In the genomic region with DNA sequence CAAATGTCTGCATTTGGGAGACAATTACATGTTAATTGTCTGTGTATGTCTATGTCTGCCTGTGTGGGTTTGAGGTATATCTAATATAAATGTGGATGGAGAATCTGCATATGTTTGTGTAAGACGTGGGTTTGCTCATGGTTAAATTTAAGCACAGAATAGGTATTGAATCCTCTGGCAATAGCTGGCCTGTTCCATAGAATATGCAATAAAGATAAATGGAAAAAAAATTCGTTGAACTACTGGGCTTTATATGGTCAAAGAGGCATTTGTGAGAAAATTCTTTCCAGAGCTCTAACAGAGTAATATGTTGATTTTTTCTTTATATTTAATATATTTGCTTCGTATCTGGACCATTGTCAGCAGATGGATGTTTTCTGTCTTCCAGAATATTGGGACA, we compare ENCODE assay signal across 9 cellular contexts. TPM values are rescaled to one million over a fixed set of nuclear protein-coding genes. Genes with fewer than 3 reads are reported as not detected.
DNase-seq lines count a peak whose midpoint lies in the region; ATAC-seq, FAIRE-seq and TF ChIP-seq lines count a peak whose summit lies in the region.
"Had no signal": no experiment of that assay in that cellular context is flagged by ENCODE, and none has a peak within 500 bp of the region (broad histone marks: within the 10 kb centered on the region; RNA-seq: fewer than 3 reads in every experiment).

No MANE protein-coding gene starts in this region.

- TF ChIP-seq CTCF in MCF 10A (IDR thresholded peaks at IDR 0.05; ENCODE audit: unreplicated experiment) (no peak), natural killer cell (IDR thresholded peaks at IDR 0.05) (no peak), pancreas (IDR thresholded peaks at IDR 0.05) (no peak)

- H3K27me3 ChIP-seq in BLaER1 (no peaks in the 10 kb centered on the region), HUES6 (ENCODE audit: control insufficient read depth, insufficient read depth, low read length) (no peaks in the 10 kb centered on the region), pancreas (no peaks in the 10 kb centered on the region)

- H3K9me3 ChIP-seq in BLaER1 (no peaks in the 10 kb centered on the region), HUES6 (ENCODE audit: control insufficient read depth, insufficient read depth, low read depth, low read length) (no peaks in the 10 kb centered on the region), pancreas (no peaks in the 10 kb centered on the region)

- peak overlapping the region; percentile 97 for H3K4me2 ChIP-seq in BLaER1

- H3K4me3 ChIP-seq in BLaER1, result peak overlapping the region; percentile 79
- H3K4me3 ChIP-seq in HUES6 (ENCODE audit: low read depth, low read length), result peak overlapping the region; percentile 86
- peak overlapping the region in 1 of 4 donors; percentile 90 for H3K4me3 ChIP-seq in pancreas

- CTCF ChIA-PET in MCF 10A (lab: Yijun Ruan, JAX), result interaction anchor here (0.6 to 3.1 kb wide), 4 partner anchors 9 to 929 kb away, joined by 3 to 25 read pairs (median 4); no protein-coding TSS in a partner anchor

- H3K27ac ChIP-seq in BLaER1 (no peak overlapping the region), HUES6 (ENCODE audit: low read depth, low read length) (no peak overlapping the region), pancreas (no peak overlapping the region)

- H4K20me1 ChIP-seq in BLaER1, result peaks cover 26% of the 10 kb centered on the region; the same call in 1 of the 2 replicates

- H3K4me3 Mint-ChIP-seq in MCF 10A (ENCODE audit: unreplicated experiment) (peak overlapping the region; percentile 81), natural killer cell (peak overlapping the region; percentile 91)

- H3K27ac Mint-ChIP-seq in MCF 10A (ENCODE audit: low read depth, unreplicated experiment) (no peak overlapping the region), natural killer cell (peak overlapping the region; percentile 84 to 95)

- H3K4me1 ChIP-seq in BLaER1 (peaks cover 22% of the 10 kb centered on the region), HUES6 (ENCODE audit: control insufficient read depth, insufficient read depth, low read length) (0 out of 2 replicates have a peak, but pooled peaks cover 5% of the 10 kb centered on the region), pancreas (peaks cover 0 to 11% (median 7%) of the 10 kb centered on the region in 3 donors)

- H3K27me3 Mint-ChIP-seq in MCF 10A (ENCODE audit: insufficient read depth, unreplicated experiment), result no peaks in the 10 kb centered on the region
- H3K27me3 Mint-ChIP-seq in natural killer cell (ENCODE audit: low read depth in 2 of 2), result peaks cover 0 to 6% of the 10 kb centered on the region in 2 donors

- no peak for DNase-seq in MCF 10A (ENCODE audit: unreplicated experiment)
- no peak for DNase-seq in natural killer cell
- no peak for DNase-seq in SKM-1 treated with dmso at 0.1 percent for 144 hours (lab: John Stamatoyannopoulos, UW; ENCODE audit: unreplicated experiment)
- DNase-seq in putamen (ENCODE audit: low spot score), result no peak
- no peak for DNase-seq in pancreas

- POLR2A ChIA-PET in MCF 10A (lab: Yijun Ruan, JAX), result interaction anchor here (0.6 to 1.2 kb wide), 6 partner anchors 11 to 251 kb away, joined by 3 to 6 read pairs (median 4); no protein-coding TSS in a partner anchor

- no peak overlapping the region for H3K9ac ChIP-seq in BLaER1
- no peak overlapping the region for H3K9ac ChIP-seq in HUES6 (ENCODE audit: low read length)

- H3K4me1 Mint-ChIP-seq in MCF 10A (ENCODE audit: insufficient read depth, unreplicated experiment) (peaks cover 8% of the 10 kb centered on the region), natural killer cell (peaks cover 26 to 53% of the 10 kb centered on the region in 2 donors)

- no peak for FAIRE-seq in pancreas (lab: Jason Lieb, UNC)
- FAIRE-seq: islet of Langerhans had no signal

- H3K36me3 Mint-ChIP-seq in MCF 10A (ENCODE audit: insufficient read depth, unreplicated experiment) (peaks cover 5% of the 10 kb centered on the region), natural killer cell (no peaks in the 10 kb centered on the region)

- no TSS peak for BruUV-seq in MCF 10A (replicated peaks; lab: Mats Ljungman, UMichigan)

- peaks cover 8% of the 10 kb centered on the region; the same call in 1 of the 2 replicates for H3K36me3 ChIP-seq in BLaER1
- peaks cover 4% of the 10 kb centered on the region; the same call in 1 of the 2 replicates for H3K36me3 ChIP-seq in HUES6 (ENCODE audit: control insufficient read depth, insufficient read depth, low read length)
- no peaks in the 10 kb centered on the region for H3K36me3 ChIP-seq in pancreas

- no peak for ATAC-seq in natural killer cell
- no peak for ATAC-seq in GM19324 (IDR thresholded peaks at IDR 0.05; ENCODE audit: low FRiP score, unreplicated experiment)
- no peak for ATAC-seq in pancreas

- 69 to 76% methylated on average over 3 of the region's 3 CpGs for WGBS in pancreas, 2 donors

- intact Hi-C loops in MCF 10A (cut with micrococcal nuclease) (no loop called here), natural killer cell (cut with micrococcal nuclease) (no loop called here), pancreas (cut with DNase I) (no loop called here)

- H3K9me3 Mint-ChIP-seq in MCF 10A (ENCODE audit: unreplicated experiment) (no peaks in the 10 kb centered on the region), natural killer cell (no peaks in the 10 kb centered on the region)

RNA-seq across cellular contexts. Expression of a gene that starts 1.4 kb away (rescaled TPM):
- total RNA-seq in MCF 10A (2022) (33.8 and 52.2 TPM in 2 replicates), natural killer cell (100 to 1,000 TPM in 2 of 3 donors, 10 to 100 TPM in 1; 89.3 to 127 (median 115) TPM), pancreas (10 to 100 TPM; 11.8 to 37.5 (median 21.2) TPM)
- polyA plus RNA-seq in pancreas, result 10 to 100 TPM in 1 of 2 donors, 1 to 10 TPM in 1; 7.9 to 14.6 TPM
